Comparison of ENCODE assay signal across 8 cellular contexts in the genomic region with DNA sequence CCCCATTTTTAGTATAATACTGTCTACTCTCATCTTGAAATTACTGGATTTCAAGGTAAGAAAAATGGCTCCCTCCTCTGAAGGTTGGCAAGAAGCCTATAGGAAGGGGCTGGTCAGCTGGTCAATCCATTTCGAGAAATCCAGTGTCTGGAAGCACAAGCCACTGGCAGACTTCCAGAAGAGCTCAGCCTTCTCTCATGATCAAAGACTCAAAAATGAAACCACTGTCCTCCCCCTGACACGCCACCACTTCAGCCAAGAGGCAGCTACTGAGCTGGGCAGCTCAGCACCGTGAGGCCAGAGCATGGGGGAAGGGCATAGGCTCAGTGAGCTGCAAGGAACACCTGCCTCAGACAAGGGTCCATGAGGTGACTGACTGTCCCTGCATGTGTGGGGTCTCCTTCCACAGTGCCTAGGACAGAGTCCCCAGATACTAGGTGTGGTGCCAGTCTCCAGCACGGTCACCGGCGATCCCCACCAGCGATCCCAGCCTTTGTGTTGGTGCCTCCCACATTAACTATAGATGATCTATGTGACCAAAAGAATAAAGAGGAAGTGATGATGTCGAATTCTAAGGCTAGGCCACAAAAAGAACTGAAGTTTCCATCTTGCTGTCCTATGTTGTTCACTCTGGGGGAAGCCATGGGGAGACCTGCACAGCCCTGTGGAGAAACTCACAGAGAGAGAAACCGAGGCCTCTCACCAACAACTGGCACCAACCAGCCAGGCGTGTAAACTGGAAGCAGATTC.
DNase-seq lines count a peak whose midpoint lies in the region; ATAC-seq and TF ChIP-seq lines count a peak whose summit lies in the region.

No MANE protein-coding gene starts in this region.

- ATAC-seq in Right ventricle myocardium inferior (peak; percentile 27), HG03196 (IDR thresholded peaks at IDR 0.05; ENCODE audit: unreplicated experiment) (no peak), HG03571 (IDR thresholded peaks at IDR 0.05; ENCODE audit: unreplicated experiment) (no peak), GM19452 (IDR thresholded peaks at IDR 0.05; ENCODE audit: unreplicated experiment) (no peak)

- in situ Hi-C loops in SK-MEL-5 (cut with HindIII; ENCODE audit: low pct_unique_long_range_greater_than_20kb, low sequenced_read_pairs), result no loop called here

- DNase-seq in GM04503 (ENCODE audit: low read depth) (peak; percentile 51), SK-MEL-5 (ENCODE audit: low read depth, low spot score) (peak; percentile 83), Right ventricle myocardium inferior (ENCODE audit: missing footprints) (no peak), retinal pigment epithelial cell (ENCODE audit: low read depth) (peak; percentile 90), DMS153 treated with DMSO at 0.1 percent for 48 hours (lab: John Stamatoyannopoulos, UW; ENCODE audit: unreplicated experiment) (no peak)

- no peak overlapping the region for H3K4me3 ChIP-seq in retinal pigment epithelial cell (ENCODE audit: low read length)

- TF ChIP-seq CTCF in retinal pigment epithelial cell (conservative IDR thresholded peaks at IDR 0.05; ENCODE audit: low read depth, low read length), result no peak

- intact Hi-C loops in Right ventricle myocardium inferior (cut with DNase I), result loop anchor here (10.0 kb wide), 1 partner anchor 160 kb away; no protein-coding TSS in a partner anchor

Comparison
In these comparisons a context has a peak if more than half of its experiments do, and no peak if none do; other contexts are left out.
1. DNase-seq: peak in GM04503 (single experiment), SK-MEL-5 (single experiment) and retinal pigment epithelial cell (single experiment); none in Right ventricle myocardium inferior (single experiment) and DMS153 treated with DMSO at 0.1 percent for 48 hours (single experiment).